In the genomic region with DNA sequence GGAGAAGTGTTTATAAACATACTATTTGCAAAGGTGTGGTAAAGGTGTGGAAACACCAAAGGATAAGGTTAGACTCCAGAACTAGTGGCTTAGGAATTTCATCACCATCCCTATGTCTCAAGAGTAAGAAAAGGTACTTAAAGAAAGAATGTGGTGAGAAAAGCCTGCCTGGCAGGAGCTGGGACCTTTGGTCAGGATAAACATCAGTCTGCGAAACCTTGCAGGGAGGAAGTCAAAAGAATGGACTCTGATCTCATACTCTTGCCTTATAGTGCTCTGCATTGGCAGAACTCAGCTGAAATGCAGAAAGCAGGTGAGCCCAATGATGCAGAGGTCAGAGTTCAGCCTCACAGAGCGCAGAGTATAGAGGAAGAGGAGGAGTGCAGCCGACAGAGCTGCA, we compare ENCODE assay signal across 1 cellular context.
TF ChIP-seq lines count a peak whose summit lies in the region.

No MANE protein-coding gene starts in this region.

TF ChIP-seq in GM23338, 12 proteins besides CTCF, POLR2A, EP300 and RAD21 (continued from another document):
- TF ChIP-seq, protein P1, sequence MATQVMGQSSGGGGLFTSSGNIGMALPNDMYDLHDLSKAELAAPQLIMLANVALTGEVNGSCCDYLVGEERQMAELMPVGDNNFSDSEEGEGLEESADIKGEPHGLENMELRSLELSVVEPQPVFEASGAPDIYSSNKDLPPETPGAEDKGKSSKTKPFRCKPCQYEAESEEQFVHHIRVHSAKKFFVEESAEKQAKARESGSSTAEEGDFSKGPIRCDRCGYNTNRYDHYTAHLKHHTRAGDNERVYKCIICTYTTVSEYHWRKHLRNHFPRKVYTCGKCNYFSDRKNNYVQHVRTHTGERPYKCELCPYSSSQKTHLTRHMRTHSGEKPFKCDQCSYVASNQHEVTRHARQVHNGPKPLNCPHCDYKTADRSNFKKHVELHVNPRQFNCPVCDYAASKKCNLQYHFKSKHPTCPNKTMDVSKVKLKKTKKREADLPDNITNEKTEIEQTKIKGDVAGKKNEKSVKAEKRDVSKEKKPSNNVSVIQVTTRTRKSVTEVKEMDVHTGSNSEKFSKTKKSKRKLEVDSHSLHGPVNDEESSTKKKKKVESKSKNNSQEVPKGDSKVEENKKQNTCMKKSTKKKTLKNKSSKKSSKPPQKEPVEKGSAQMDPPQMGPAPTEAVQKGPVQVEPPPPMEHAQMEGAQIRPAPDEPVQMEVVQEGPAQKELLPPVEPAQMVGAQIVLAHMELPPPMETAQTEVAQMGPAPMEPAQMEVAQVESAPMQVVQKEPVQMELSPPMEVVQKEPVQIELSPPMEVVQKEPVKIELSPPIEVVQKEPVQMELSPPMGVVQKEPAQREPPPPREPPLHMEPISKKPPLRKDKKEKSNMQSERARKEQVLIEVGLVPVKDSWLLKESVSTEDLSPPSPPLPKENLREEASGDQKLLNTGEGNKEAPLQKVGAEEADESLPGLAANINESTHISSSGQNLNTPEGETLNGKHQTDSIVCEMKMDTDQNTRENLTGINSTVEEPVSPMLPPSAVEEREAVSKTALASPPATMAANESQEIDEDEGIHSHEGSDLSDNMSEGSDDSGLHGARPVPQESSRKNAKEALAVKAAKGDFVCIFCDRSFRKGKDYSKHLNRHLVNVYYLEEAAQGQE (IDR thresholded peaks at IDR 0.05; ENCODE audit: unreplicated experiment) = no peak
